In genomic region chr17:37718383-37719048, GRCh38 we compare ENCODE assay signal across 18 cellular contexts. TPM values are rescaled to one million over a fixed set of nuclear protein-coding genes. Genes with fewer than 3 reads are reported as not detected.
DNase-seq lines count a peak whose midpoint lies in the region; ATAC-seq, FAIRE-seq and TF ChIP-seq lines count a peak whose summit lies in the region.
"Had no signal": no experiment of that assay in that cellular context is flagged by ENCODE, and none has a peak within 500 bp of the region (broad histone marks: within the 10 kb centered on the region; RNA-seq: fewer than 3 reads in every experiment).

No MANE protein-coding gene starts in this region.

- H3K4me3 ChIP-seq in H1 (ENCODE audit: extremely low read depth in 1 of 4, insufficient read depth in 2 of 4, low read depth in 3 of 4, low read length in 4 of 4) (no peak overlapping the region), lower lobe of right lung (no peak overlapping the region), upper lobe of right lung (no peak overlapping the region)

- H2AK5ac ChIP-seq in H1 (ENCODE audit: low read depth, low read length): peak overlapping the region; percentile 32; the same call in 1 of the 2 replicates

- H3K9ac ChIP-seq in H1 (replicated peaks in 1 of 4; ENCODE audit: extremely low read depth in 1 of 4, low read depth in 3 of 4, low read length in 3 of 4): no peak overlapping the region

- H3K56ac ChIP-seq in H1 (replicated peaks; ENCODE audit: insufficient read length, low read depth, low read length): no peak overlapping the region

- TF ChIP-seq RAD21 in H1 (IDR thresholded peaks at IDR 0.05 in 1 of 2, conservative IDR thresholded peaks at IDR 0.05 in 1 of 2; ENCODE audit: low read depth in 2 of 2, low read length in 2 of 2): no peak

- no peak overlapping the region for H4K91ac ChIP-seq in H1 (replicated peaks; ENCODE audit: insufficient read length, low read length)

- H2BK20ac ChIP-seq in H1 (ENCODE audit: low read length): no peak overlapping the region

- H3K36me3 Mint-ChIP-seq in stimulated activated memory B cell treated with anti-CD40 and anti-IgM and Interleukin-4, amounts not matched to agents 10 μg/mL and 1 μg/mL and 100 μg/mL, for 72 hours: no peaks in the 10 kb centered on the region
- H3K36me3 Mint-ChIP-seq in activated T-helper 1 cell treated with anti-CD3 and anti-CD28 coated beads, Interleukin-12 subunit alpha, Interleukin-12 subunit beta, Interleukin-2, Interleukin-4 antibody, amounts not matched to agents 30 ng/mL and 10 ng/mL and 1 ng/mL, durations not matched to agents 14 hours and 24 hours and 36 hours (ENCODE audit: low read depth): no peaks in the 10 kb centered on the region

- H3K79me2 ChIP-seq in H1 (ENCODE audit: control insufficient read depth in 1 of 2, insufficient read depth in 2 of 2, low read length in 2 of 2): no peaks in the 10 kb centered on the region

- no peak overlapping the region for H2AFZ ChIP-seq in H1 (ENCODE audit: low read length)

- H3K4ac ChIP-seq in H1 (replicated peaks; ENCODE audit: insufficient read length, low read depth, low read length): no peak overlapping the region

- no peak for TF ChIP-seq EP300 in H1 (IDR thresholded peaks at IDR 0.05; ENCODE audit: borderline replicate concordance in 1 of 2, low read depth in 2 of 2, low read length in 2 of 2)

- intact Hi-C loops in lower lobe of right lung (cut with DNase I) (no loop called here), upper lobe of right lung (cut with DNase I) (no loop called here)
- intact Hi-C loops in activated T-helper 1 cell treated with anti-CD3 and anti-CD28 coated beads, Interleukin-12 subunit alpha, Interleukin-12 subunit beta, Interleukin-2, Interleukin-4 antibody, amounts not matched to agents 30 ng/mL and 10 ng/mL and 1 ng/mL, durations not matched to agents 14 hours and 24 hours and 36 hours (cut with micrococcal nuclease): no loop called here

- no peak overlapping the region for H3K27ac ChIP-seq in H1 (ENCODE audit: low read depth, low read length)
- H3K27ac ChIP-seq in lower lobe of right lung: peak overlapping the region; percentile 5
- H3K27ac ChIP-seq in upper lobe of right lung: peak overlapping the region; percentile 36
- H3K27ac ChIP-seq: 22Rv1 had no signal

- H4K8ac ChIP-seq in H1 (ENCODE audit: extremely low read depth, insufficient read depth, low read length): no peak overlapping the region

- no peak for FAIRE-seq in H1 (lab: Jason Lieb, UNC)
- FAIRE-seq: GM19239, RCC 7860 had no signal

- no peaks in the 10 kb centered on the region for H4K20me1 ChIP-seq in H1 (replicated peaks in 1 of 2; ENCODE audit: control insufficient read depth in 1 of 2, insufficient read depth in 2 of 2, low read length in 2 of 2)

- 0 out of 2 replicates have a peak overlapping the region, but pooled peaks have one; percentile 39 for H2BK12ac ChIP-seq in H1 (ENCODE audit: low read depth, low read length)

- H3K27me3 ChIP-seq in H1 (replicated peaks in 1 of 4; ENCODE audit: control insufficient read depth in 3 of 4, extremely low read depth in 1 of 4, insufficient read depth in 3 of 4, low read length in 3 of 4): no peaks in the 10 kb centered on the region; a peak in 1 of 7 replicates
- H3K27me3 ChIP-seq in lower lobe of right lung (ENCODE audit: low read depth): no peaks in the 10 kb centered on the region
- H3K27me3 ChIP-seq in upper lobe of right lung: peaks cover 5% of the 10 kb centered on the region

- no peak overlapping the region for H2BK15ac ChIP-seq in H1 (ENCODE audit: low read length)

- no peak overlapping the region for H4K5ac ChIP-seq in H1 (ENCODE audit: insufficient read length, low read depth, low read length)

- no peak overlapping the region for H3K4me2 ChIP-seq in H1 (ENCODE audit: insufficient read depth in 1 of 2, low read depth in 2 of 2, low read length in 2 of 2)

- no peaks in the 10 kb centered on the region for H3K27me3 Mint-ChIP-seq in stimulated activated naive CD8-positive, alpha-beta T cell treated with anti-CD3 and anti-CD28 coated beads, Interleukin-15, amount 100 ng/mL, for 72 hours
- H3K27me3 Mint-ChIP-seq in stimulated activated memory B cell treated with anti-CD40 and anti-IgM and Interleukin-4, amounts not matched to agents 10 μg/mL and 1 μg/mL and 100 μg/mL, for 72 hours: peaks cover 30% of the 10 kb centered on the region
- peaks cover 14% of the 10 kb centered on the region for H3K27me3 Mint-ChIP-seq in activated T-helper 1 cell treated with anti-CD3 and anti-CD28 coated beads, Interleukin-12 subunit alpha, Interleukin-12 subunit beta, Interleukin-2, Interleukin-4 antibody, amounts not matched to agents 30 ng/mL and 10 ng/mL and 1 ng/mL, durations not matched to agents 14 hours and 24 hours and 36 hours (ENCODE audit: insufficient read depth)

- no peak overlapping the region for H3K23ac ChIP-seq in H1 (ENCODE audit: insufficient read length)

- no peak overlapping the region for H3K4me3 Mint-ChIP-seq in stimulated activated naive CD8-positive, alpha-beta T cell treated with anti-CD3 and anti-CD28 coated beads, Interleukin-15, amount 100 ng/mL, for 72 hours
- H3K4me3 Mint-ChIP-seq in stimulated activated memory B cell treated with anti-CD40 and anti-IgM and Interleukin-4, amounts not matched to agents 10 μg/mL and 1 μg/mL and 100 μg/mL, for 72 hours: no peak overlapping the region
- H3K4me3 Mint-ChIP-seq in activated T-helper 1 cell treated with anti-CD3 and anti-CD28 coated beads, Interleukin-12 subunit alpha, Interleukin-12 subunit beta, Interleukin-2, Interleukin-4 antibody, amounts not matched to agents 30 ng/mL and 10 ng/mL and 1 ng/mL, durations not matched to agents 14 hours and 24 hours and 36 hours: no peak overlapping the region

- WGBS in H1 (ENCODE audit: extremely low coverage in 1 of 2, insufficient coverage in 1 of 2, insufficient read length in 1 of 2, insufficient replicate concordance in 2 of 2, low coverage in 1 of 2, low lambda C conversion rate in 2 of 2, missing lambda C conversion rate in 1 of 2), 2 experiments: 86% methylated on average over 3 of the region's 3 CpGs; no CpG with 5 or more reads in 1 of the 2 experiments

- H3K79me1 ChIP-seq in H1 (ENCODE audit: low read depth, low read length): no peaks in the 10 kb centered on the region

- POLR2A ChIA-PET in H1 (lab: Charles Lee; ENCODE audit: partially characterized antibody): interaction anchor here (0.6 kb wide), 1 partner anchor 45 kb away, joined by 3 read pairs; no protein-coding TSS in a partner anchor

- peak overlapping the region; percentile 73 to 87 for H3K27ac Mint-ChIP-seq in stimulated activated naive CD8-positive, alpha-beta T cell treated with anti-CD3 and anti-CD28 coated beads, Interleukin-15, amount 100 ng/mL, for 72 hours
- no peak overlapping the region for H3K27ac Mint-ChIP-seq in stimulated activated memory B cell treated with anti-CD40 and anti-IgM and Interleukin-4, amounts not matched to agents 10 μg/mL and 1 μg/mL and 100 μg/mL, for 72 hours
- no peak overlapping the region for H3K27ac Mint-ChIP-seq in activated T-helper 1 cell treated with anti-CD3 and anti-CD28 coated beads, Interleukin-12 subunit alpha, Interleukin-12 subunit beta, Interleukin-2, Interleukin-4 antibody, amounts not matched to agents 30 ng/mL and 10 ng/mL and 1 ng/mL, durations not matched to agents 14 hours and 24 hours and 36 hours

- no peaks in the 10 kb centered on the region for H3K9me3 Mint-ChIP-seq in stimulated activated naive CD8-positive, alpha-beta T cell treated with anti-CD3 and anti-CD28 coated beads, Interleukin-15, amount 100 ng/mL, for 72 hours
- H3K9me3 Mint-ChIP-seq in stimulated activated memory B cell treated with anti-CD40 and anti-IgM and Interleukin-4, amounts not matched to agents 10 μg/mL and 1 μg/mL and 100 μg/mL, for 72 hours: no peaks in the 10 kb centered on the region
- no peaks in the 10 kb centered on the region for H3K9me3 Mint-ChIP-seq in activated T-helper 1 cell treated with anti-CD3 and anti-CD28 coated beads, Interleukin-12 subunit alpha, Interleukin-12 subunit beta, Interleukin-2, Interleukin-4 antibody, amounts not matched to agents 30 ng/mL and 10 ng/mL and 1 ng/mL, durations not matched to agents 14 hours and 24 hours and 36 hours

- H3K36me3 ChIP-seq in H1 (ENCODE audit: control insufficient read depth in 2 of 4, insufficient read depth in 4 of 4, low read length in 3 of 4): no peaks in the 10 kb centered on the region
- no peaks in the 10 kb centered on the region for H3K36me3 ChIP-seq in lower lobe of right lung
- no peaks in the 10 kb centered on the region for H3K36me3 ChIP-seq in upper lobe of right lung

- no peak for TF ChIP-seq POLR2A in H1 (IDR thresholded peaks at IDR 0.05; ENCODE audit: control extremely low read depth in 1 of 2, low read depth in 2 of 2, low read length in 2 of 2)

- H3K23me2 ChIP-seq in H1 (ENCODE audit: low read depth, low read length): no peaks in the 10 kb centered on the region; the same call in 1 of the 2 replicates

- CTCF ChIA-PET in H1 (lab: Charles Lee; ENCODE audit: partially characterized antibody): interaction anchor here (1.0 to 1.9 kb wide), 4 partner anchors 11 to 52 kb away, joined by 4 to 8 read pairs (median 6); no protein-coding TSS in a partner anchor

- no peak overlapping the region for H3K18ac ChIP-seq in H1 (ENCODE audit: extremely low read depth, low read length)

- peaks cover 38% of the 10 kb centered on the region for H3K4me1 Mint-ChIP-seq in stimulated activated naive CD8-positive, alpha-beta T cell treated with anti-CD3 and anti-CD28 coated beads, Interleukin-15, amount 100 ng/mL, for 72 hours
- H3K4me1 Mint-ChIP-seq in stimulated activated memory B cell treated with anti-CD40 and anti-IgM and Interleukin-4, amounts not matched to agents 10 μg/mL and 1 μg/mL and 100 μg/mL, for 72 hours: no peaks in the 10 kb centered on the region
- peaks cover 7% of the 10 kb centered on the region for H3K4me1 Mint-ChIP-seq in activated T-helper 1 cell treated with anti-CD3 and anti-CD28 coated beads, Interleukin-12 subunit alpha, Interleukin-12 subunit beta, Interleukin-2, Interleukin-4 antibody, amounts not matched to agents 30 ng/mL and 10 ng/mL and 1 ng/mL, durations not matched to agents 14 hours and 24 hours and 36 hours (ENCODE audit: low read depth)

- no peak overlapping the region for H2BK120ac ChIP-seq in H1 (replicated peaks; ENCODE audit: low read depth, low read length)

- H3K4me1 ChIP-seq in H1 (replicated peaks in 1 of 4; ENCODE audit: control insufficient read depth in 3 of 4, insufficient read depth in 4 of 4, low read length in 3 of 4): peaks cover 0 to 3% (median 0%) of the 10 kb centered on the region in 4 experiments; a peak in 1 of 7 replicates
- H3K4me1 ChIP-seq in lower lobe of right lung: peaks cover 9% of the 10 kb centered on the region
- peaks cover 15% of the 10 kb centered on the region for H3K4me1 ChIP-seq in upper lobe of right lung

- H3K9me3 ChIP-seq in H1 (ENCODE audit: insufficient read depth in 2 of 2, low read depth in 1 of 2, low read length in 1 of 2) (no peaks in the 10 kb centered on the region), lower lobe of right lung (no peaks in the 10 kb centered on the region), upper lobe of right lung (no peaks in the 10 kb centered on the region)

- TF ChIP-seq CTCF in H1 (IDR thresholded peaks at IDR 0.05; ENCODE audit: control extremely low read depth in 1 of 3, insufficient read depth in 1 of 3, low read depth in 1 of 3, low read length in 3 of 3) (no peak), lower lobe of right lung (IDR thresholded peaks at IDR 0.05) (no peak), upper lobe of right lung (IDR thresholded peaks at IDR 0.05) (no peak)

- H3K14ac ChIP-seq in H1 (ENCODE audit: insufficient read length): no peak overlapping the region

- no peak for ATAC-seq in stimulated activated naive CD8-positive, alpha-beta T cell treated with anti-CD3 and anti-CD28 coated beads, Interleukin-15, amount 100 ng/mL, for 72 hours
- no peak for ATAC-seq in stimulated activated naive CD8-positive, alpha-beta T cell treated with anti-CD3 and anti-CD28 coated beads, Interleukin-15, Interleukin-2, amounts not matched to agents 100 U/mL and 50 U/mL, for 24 hours
- no peak for ATAC-seq in lower lobe of right lung
- ATAC-seq in upper lobe of right lung: no peak
- no peak for ATAC-seq in stimulated activated memory B cell treated with anti-CD40 and anti-IgM and Interleukin-4, amounts not matched to agents 10 μg/mL and 1 μg/mL and 100 μg/mL, for 72 hours
- ATAC-seq in GM19035 (IDR thresholded peaks at IDR 0.05; ENCODE audit: unreplicated experiment): no peak

- no peak overlapping the region for H2BK5ac ChIP-seq in H1 (ENCODE audit: low read depth, low read length)

- DNase-seq in stimulated activated naive CD8-positive, alpha-beta T cell treated with anti-CD3 and anti-CD28 coated beads, Interleukin-15, amount 100 ng/mL, for 72 hours: no peak
- no peak for DNase-seq in stimulated activated naive CD8-positive, alpha-beta T cell treated with anti-CD3 and anti-CD28 coated beads, Interleukin-15, Interleukin-2, amounts not matched to agents 100 U/mL and 50 U/mL, for 24 hours
- DNase-seq in H1 (ENCODE audit: low read depth in 1 of 2, low spot score in 2 of 2) (no peak), lower lobe of right lung (no peak), upper lobe of right lung (no peak)
- no peak for DNase-seq in activated T-helper 1 cell treated with anti-CD3 and anti-CD28 coated beads, Interleukin-12 subunit alpha, Interleukin-12 subunit beta, Interleukin-2, Interleukin-4 antibody, amounts not matched to agents 30 ng/mL and 10 ng/mL and 1 ng/mL, durations not matched to agents 14 hours and 24 hours and 36 hours (ENCODE audit: low spot score)
- DNase-seq: C1 segment of cervical spinal cord, HCEC 1CT, NCI-H1048, NCI-H2107, NCI-H345, NCI-H69, SHP77 treated with DMSO at 0.1 percent for 48 hours had no signal

RNA-seq across cellular contexts. Expression of gene HNF1B, which starts 26.3 kb away (rescaled TPM):
- total RNA-seq in H1 (2021; fragmentation: NEBNext Ultra II Directional; extraction: Animal tissue kit (Norgen Biotek cat#: 25700)): 0.13 TPM in 1 of 2 replicates, not detected in the other
- polyA plus RNA-seq in H1 (2011; rRNA removed): 0.28 and 0.30 TPM in 2 replicates
- polyA plus RNA-seq in H1 (2011; cell fraction: cytosol; rRNA removed): 0.17 TPM
- polyA plus RNA-seq in H1 (2011; cell fraction: nucleus; rRNA removed): 0.40 TPM
- 0.17 to 0.58 TPM (median 0.27 TPM) in 4 replicates for polyA plus RNA-seq in H1 (2012, experiment 1 of 2)
- polyA plus RNA-seq in H1 (2012, experiment 2 of 2): 0.17 TPM
- 0.12 TPM for polyA plus RNA-seq in H1 (2013, experiment 1 of 2)
- polyA plus RNA-seq in H1 (2013, experiment 2 of 2): 0.11 TPM
- 0.20 and 0.22 TPM in 2 replicates for polyA minus RNA-seq in H1 (2011; rRNA and poly(A)+ RNA removed)
- not detected for polyA minus RNA-seq in H1 (2011; cell fraction: cytosol; rRNA and poly(A)+ RNA removed)
- polyA minus RNA-seq in H1 (2011; cell fraction: nucleus; rRNA and poly(A)+ RNA removed): not detected
- total RNA-seq in lower lobe of right lung (15.2 TPM), upper lobe of right lung (19.8 TPM)
- 3.2 and 3.6 TPM in 2 replicates for total RNA-seq in activated T-helper 1 cell treated with anti-CD3 and anti-CD28 coated beads, Interleukin-12 subunit alpha, Interleukin-12 subunit beta, Interleukin-2, Interleukin-4 antibody, amounts not matched to agents 30 ng/mL and 10 ng/mL and 1 ng/mL, durations not matched to agents 14 hours and 24 hours and 36 hours

Comparison
In these comparisons a context has a peak if more than half of its experiments do, and no peak if none do; other contexts are left out.
1. H3K27ac Mint-ChIP-seq: peak in stimulated activated naive CD8-positive, alpha-beta T cell treated with anti-CD3 and anti-CD28 coated beads, Interleukin-15, amount 100 ng/mL, for 72 hours (2 of 2); none in stimulated activated memory B cell treated with anti-CD40 and anti-IgM and Interleukin-4, amounts not matched to agents 10 μg/mL and 1 μg/mL and 100 μg/mL, for 72 hours (single experiment) and activated T-helper 1 cell treated with anti-CD3 and anti-CD28 coated beads, Interleukin-12 subunit alpha, Interleukin-12 subunit beta, Interleukin-2, Interleukin-4 antibody, amounts not matched to agents 30 ng/mL and 10 ng/mL and 1 ng/mL, durations not matched to agents 14 hours and 24 hours and 36 hours (single experiment).